4 cellular contexts compared by ENCODE assay signal in genomic region chr7:91674470-91674869, GRCh38.
"Had no signal": no experiment of that assay in that cellular context is flagged by ENCODE, and none has a peak within 500 bp of the region (broad histone marks: within the 10 kb centered on the region; RNA-seq: fewer than 3 reads in every experiment).

No MANE protein-coding gene starts in this region.

- DNase-seq: H9, HFFc6, KBM-7 had no signal

- H3K4me3 ChIP-seq: GM23338 had no signal
